In genomic region chr5:3996871-3997410, GRCh38 we compare ENCODE assay signal across 19 cellular contexts.
DNase-seq lines count a peak whose midpoint lies in the region; ATAC-seq and TF ChIP-seq lines count a peak whose summit lies in the region.
"Had no signal": no experiment of that assay in that cellular context is flagged by ENCODE, and none has a peak within 500 bp of the region (broad histone marks: within the 10 kb centered on the region; RNA-seq: fewer than 3 reads in every experiment).

No MANE protein-coding gene starts in this region.

- no peak overlapping the region for H3K27ac ChIP-seq in left ventricle myocardium inferior (replicated peaks)
- H3K27ac ChIP-seq: RWPE1, SK-N-MC had no signal

- H3K27me3 ChIP-seq in left ventricle myocardium inferior (ENCODE audit: low read depth) = peaks cover 9% of the 10 kb centered on the region

- H3K4me3 ChIP-seq in left ventricle myocardium inferior = no peak overlapping the region
- H3K4me3 ChIP-seq: GM23338, HAP-1, SK-N-MC had no signal

- no peaks in the 10 kb centered on the region for H3K36me3 Mint-ChIP-seq in naive thymus-derived CD8-positive, alpha-beta T cell

- H3K4me1 Mint-ChIP-seq in naive thymus-derived CD8-positive, alpha-beta T cell = peaks cover 0 to 2% (median 0%) of the 10 kb centered on the region in 4 donors
- H3K4me1 Mint-ChIP-seq: GM23338 had no signal

- H3K9me3 Mint-ChIP-seq in naive thymus-derived CD8-positive, alpha-beta T cell = peaks cover 0 to 8% (median 0%) of the 10 kb centered on the region in 9 donors
- H3K9me3 Mint-ChIP-seq: CD4-positive, alpha-beta T cell had no signal

- POLR2A ChIA-PET in naive thymus-derived CD8-positive, alpha-beta T cell (lab: Charles Lee) = no interaction called here

- H3K27ac Mint-ChIP-seq in naive thymus-derived CD8-positive, alpha-beta T cell = no peak overlapping the region
- H3K27ac Mint-ChIP-seq: CD4-positive, alpha-beta T cell; GM23338 had no signal

- H3K4me1 ChIP-seq in left ventricle myocardium inferior = peaks cover 47% of the 10 kb centered on the region
- H3K4me1 ChIP-seq: HAP-1 had no signal

- H3K4me3 Mint-ChIP-seq in naive thymus-derived CD8-positive, alpha-beta T cell = no peak overlapping the region
- H3K4me3 Mint-ChIP-seq: CD4-positive, alpha-beta T cell; GM23338 had no signal

- no peak for TF ChIP-seq CTCF in left ventricle myocardium inferior (IDR thresholded peaks at IDR 0.05; ENCODE audit: borderline replicate concordance)

- ATAC-seq in Right ventricle myocardium superior (ENCODE audit: poor library complexity) = peak; percentile 52
- ATAC-seq in naive thymus-derived CD8-positive, alpha-beta T cell = no peak
- ATAC-seq: GM23338, Panc1 had no signal

- intact Hi-C loops in Right ventricle myocardium superior (cut with DNase I) (no loop called here), left ventricle myocardium inferior (cut with micrococcal nuclease) (no loop called here)

- H3K27me3 Mint-ChIP-seq in naive thymus-derived CD8-positive, alpha-beta T cell = no peaks in the 10 kb centered on the region
- H3K27me3 Mint-ChIP-seq: CD4-positive, alpha-beta T cell had no signal

- DNase-seq in Right ventricle myocardium superior = no peak
- DNase-seq in left ventricle myocardium inferior = no peak
- peak; percentile 28 to 56 for DNase-seq in NCI-H524 (lab: John Stamatoyannopoulos, UW)
- DNase-seq in left kidney (ENCODE audit: low read depth, low spot score) = peak; percentile 89
- no peak for DNase-seq in activated T-cell treated with anti-CD3 and anti-CD28 coated beads for 4 hours
- DNase-seq in naive thymus-derived CD8-positive, alpha-beta T cell = no peak
- DNase-seq in NK-92 treated with Interleukin-12 subunit alpha and Interleukin-12 subunit beta, amount 100 ng/mL, for 24 hours (lab: John Stamatoyannopoulos, UW) = no peak
- DNase-seq: CD4-positive, alpha-beta T cell; KBM-7; NCI-H1105 treated with DMSO at 0.1 percent for 48 hours; NCI-H146; NCI-H1930; NCI-H69; SIG-M5 had no signal

- peaks cover 5% of the 10 kb centered on the region for H3K9me3 ChIP-seq in left ventricle myocardium inferior (replicated peaks)
- H3K9me3 ChIP-seq: HAP-1 had no signal

- no peaks in the 10 kb centered on the region for H3K36me3 ChIP-seq in left ventricle myocardium inferior
- H3K36me3 ChIP-seq: HAP-1 had no signal

Comparison
In these comparisons a context has a peak if more than half of its experiments do, and no peak if none do; other contexts are left out.
1. DNase-seq: peak in NCI-H524 (2 of 2) and left kidney (single experiment); none in Right ventricle myocardium superior (single experiment), left ventricle myocardium inferior (single experiment), activated T-cell treated with anti-CD3 and anti-CD28 coated beads for 4 hours (single experiment), naive thymus-derived CD8-positive, alpha-beta T cell (0 of 10) and NK-92 treated with Interleukin-12 subunit alpha and Interleukin-12 subunit beta, amount 100 ng/mL, for 24 hours (single experiment).